ENCODE assay signal across 12 cellular contexts in the genomic region with DNA sequence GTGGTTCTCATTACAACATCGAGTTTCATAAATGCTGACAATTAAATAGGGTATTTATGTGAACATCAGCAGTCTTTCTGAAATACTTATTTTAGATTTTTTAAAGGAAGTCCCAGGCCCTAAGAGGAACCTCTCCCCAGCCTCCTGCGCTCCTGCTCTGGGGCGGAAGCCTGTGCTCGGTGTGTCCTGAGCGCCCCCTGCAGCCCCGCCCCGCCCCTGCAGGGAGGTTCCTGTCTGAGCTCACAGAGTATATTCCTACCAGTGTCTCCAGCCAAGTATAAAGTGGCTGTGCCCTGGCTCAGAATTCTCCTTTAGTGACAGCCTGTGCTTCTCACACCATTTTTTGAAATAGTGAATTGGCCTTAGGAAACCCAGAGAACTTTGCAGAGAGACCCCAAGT.
DNase-seq lines count a peak whose midpoint lies in the region; ATAC-seq and TF ChIP-seq lines count a peak whose summit lies in the region.
"Had no signal": no experiment of that assay in that cellular context is flagged by ENCODE, and none has a peak within 500 bp of the region (broad histone marks: within the 10 kb centered on the region; RNA-seq: fewer than 3 reads in every experiment).

No MANE protein-coding gene starts in this region.

- H3K27ac ChIP-seq in OCI-LY3 (ENCODE audit: low read length), result no peak overlapping the region
- H3K27ac ChIP-seq: heart left ventricle, Peyer's patch had no signal

- TF ChIP-seq CTCF in OCI-LY3 (IDR thresholded peaks at IDR 0.05; ENCODE audit: low read depth, low read length), result peak; percentile 9

- H3K4me2 ChIP-seq in OCI-LY3 (ENCODE audit: low read length), result no peak overlapping the region

- H3K4me3 ChIP-seq in OCI-LY3 (ENCODE audit: low read length), result no peak overlapping the region
- H3K4me3 ChIP-seq: heart left ventricle, Peyer's patch had no signal

- no peaks in the 10 kb centered on the region for H4K20me1 ChIP-seq in OCI-LY3 (ENCODE audit: insufficient read depth, low read length)

- no peaks in the 10 kb centered on the region for H3K27me3 ChIP-seq in OCI-LY3 (ENCODE audit: low read depth, low read length)
- H3K27me3 ChIP-seq: heart left ventricle, Peyer's patch had no signal

- no peaks in the 10 kb centered on the region for H3K36me3 ChIP-seq in OCI-LY3 (replicated peaks; ENCODE audit: low read depth, low read length)
- H3K36me3 ChIP-seq: heart left ventricle, Peyer's patch had no signal

- no peaks in the 10 kb centered on the region for H3K79me2 ChIP-seq in OCI-LY3 (ENCODE audit: low read length)

- H3K4me1 ChIP-seq in OCI-LY3 (ENCODE audit: low read length), result no peaks in the 10 kb centered on the region
- H3K4me1 ChIP-seq: heart left ventricle, Peyer's patch had no signal

- ATAC-seq in GM19023 (IDR thresholded peaks at IDR 0.05; ENCODE audit: unreplicated experiment), result no peak
- ATAC-seq: activated CD4-positive, CD25-positive, alpha-beta regulatory T cell treated with anti-CD3 and anti-CD28 coated beads, Interleukin-2, amount 50 U/mL, for 24 hours; heart left ventricle had no signal

- DNase-seq in activated T-cell treated with anti-CD3 and anti-CD28 coated beads for 48 hours (ENCODE audit: low read depth) (peak; percentile 12), KBM-7 (peak; percentile 62), NCI-H226 (no peak), COLO829 (ENCODE audit: low spot score) (no peak)
- DNase-seq in activated T-cell treated with anti-CD3 and anti-CD28 coated beads, Interleukin-2, amount 50 U/mL, for 1 hour, result no peak
- peak; percentile 35 for DNase-seq in stimulated activated CD8-positive, alpha-beta memory T cell treated with anti-CD3 and anti-CD28 coated beads, Interleukin-4, amount 100 ng/mL, for 48 hours
- DNase-seq: heart left ventricle, islet precursor cell, Peyer's patch had no signal

- H3K9me3 ChIP-seq in OCI-LY3 (ENCODE audit: insufficient read depth, low read length), result no peaks in the 10 kb centered on the region
- H3K9me3 ChIP-seq: Peyer's patch had no signal

- in situ Hi-C loops in KBM-7 (cut with MboI; ENCODE audit: low pct_unique_long_range_greater_than_20kb, low sequenced_read_pairs), result no loop called here

- H2AFZ ChIP-seq in OCI-LY3 (ENCODE audit: low read depth, low read length), result no peak overlapping the region

- no peak overlapping the region for H3K9ac ChIP-seq in OCI-LY3 (ENCODE audit: low read length)

Comparison
In these comparisons a context has a peak if more than half of its experiments do, and no peak if none do; other contexts are left out.
1. DNase-seq: peak in activated T-cell treated with anti-CD3 and anti-CD28 coated beads for 48 hours (single experiment), KBM-7 (single experiment) and stimulated activated CD8-positive, alpha-beta memory T cell treated with anti-CD3 and anti-CD28 coated beads, Interleukin-4, amount 100 ng/mL, for 48 hours (single experiment); none in activated T-cell treated with anti-CD3 and anti-CD28 coated beads, Interleukin-2, amount 50 U/mL, for 1 hour (single experiment), NCI-H226 (single experiment) and COLO829 (single experiment).